Comparison of ENCODE assay signal across 19 cellular contexts in genomic region chrY:7458350-7459078, GRCh38.
DNase-seq lines count a peak whose midpoint lies in the region; ATAC-seq, FAIRE-seq and TF ChIP-seq lines count a peak whose summit lies in the region.
"Had no signal": no experiment of that assay in that cellular context is flagged by ENCODE, and none has a peak within 500 bp of the region (broad histone marks: within the 10 kb centered on the region; RNA-seq: fewer than 3 reads in every experiment).

No MANE protein-coding gene starts in this region.

- no peak for ATAC-seq in PC-3
- ATAC-seq: activated naive CD4-positive, alpha-beta T cell treated with anti-CD3 and anti-CD28 coated beads, Interleukin-2, amount 50 U/mL, for 72 hours; activated T-cell treated with anti-CD3 and anti-CD28 coated beads, Interleukin-2, amount 50 U/mL, for 4 hours; K562; sciatic nerve; WTC11 had no signal

- intact Hi-C loops in endothelial cell of umbilical vein (cut with micrococcal nuclease) (loop anchor here (1.0 to 10.0 kb wide), 4 partner anchors 24 to 114 kb away; no protein-coding TSS in a partner anchor), uterus (cut with DNase I; ENCODE audit: low total_unique reads) (no loop called here), PC-3 (cut with micrococcal nuclease) (no loop called here)
- intact Hi-C loops in activated T-helper 1 cell treated with anti-CD3 and anti-CD28 coated beads, Interleukin-12 subunit alpha, Interleukin-12 subunit beta, Interleukin-2, Interleukin-4 antibody, amounts not matched to agents 30 ng/mL and 10 ng/mL and 1 ng/mL, durations not matched to agents 14 hours and 24 hours and 36 hours (cut with micrococcal nuclease), result no loop called here

- H3K9me3 ChIP-seq in endothelial cell of umbilical vein (replicated peaks; ENCODE audit: control insufficient read depth, insufficient read depth, low read length) (no peaks in the 10 kb centered on the region), mesodermal cell (ENCODE audit: control insufficient read depth, low read length) (no peaks in the 10 kb centered on the region), uterus (no peaks in the 10 kb centered on the region), PC-3 (ENCODE audit: low read length) (no peaks in the 10 kb centered on the region)
- H3K9me3 ChIP-seq: neutrophil, tibial nerve had no signal

- H3K27me3 Mint-ChIP-seq in activated T-helper 1 cell treated with anti-CD3 and anti-CD28 coated beads, Interleukin-12 subunit alpha, Interleukin-12 subunit beta, Interleukin-2, Interleukin-4 antibody, amounts not matched to agents 30 ng/mL and 10 ng/mL and 1 ng/mL, durations not matched to agents 14 hours and 24 hours and 36 hours (ENCODE audit: insufficient read depth), result no peaks in the 10 kb centered on the region
- H3K27me3 Mint-ChIP-seq: activated CD4-positive, alpha-beta memory T cell treated with anti-CD3 and anti-CD28 coated beads, Interleukin-2, amount 10 ng/mL, durations not matched to agents 7 days and 5 days had no signal

- H3K27ac ChIP-seq in endothelial cell of umbilical vein (ENCODE audit: insufficient read depth, low read depth, low read length) (peak overlapping the region; percentile 76), mesodermal cell (ENCODE audit: low read depth, low read length, severe bottlenecking) (peak overlapping the region; percentile 78), uterus (no peak overlapping the region), PC-3 (ENCODE audit: low read length) (no peak overlapping the region)
- H3K27ac ChIP-seq: coronary artery, neutrophil, tibial nerve had no signal

- H4K20me1 ChIP-seq in endothelial cell of umbilical vein (replicated peaks; ENCODE audit: control insufficient read depth, extremely low read depth, insufficient read depth, low read length) (no peaks in the 10 kb centered on the region), PC-3 (ENCODE audit: low read length) (no peaks in the 10 kb centered on the region)

- peak overlapping the region; percentile 47 for H3K9ac ChIP-seq in endothelial cell of umbilical vein (replicated peaks; ENCODE audit: extremely low read depth, insufficient read depth, low read length)
- H3K9ac ChIP-seq in PC-3 (ENCODE audit: low read length), result no peak overlapping the region

- H2AFZ ChIP-seq in endothelial cell of umbilical vein (ENCODE audit: low read depth, low read length), result no peak overlapping the region
- H2AFZ ChIP-seq in PC-3 (ENCODE audit: low read length), result no peak overlapping the region

- TF ChIP-seq CTCF in AG10803 (conservative IDR thresholded peaks at IDR 0.05; ENCODE audit: low read length) (no peak), endothelial cell of umbilical vein (IDR thresholded peaks at IDR 0.05; ENCODE audit: extremely low read depth in 1 of 2, insufficient read depth in 1 of 2, low read depth in 1 of 2, low read length in 2 of 2) (no peak), uterus (IDR thresholded peaks at IDR 0.05) (no peak), PC-3 (conservative IDR thresholded peaks at IDR 0.05; ENCODE audit: low read depth, low read length) (no peak)

- peaks cover 15% of the 10 kb centered on the region for H3K9me3 Mint-ChIP-seq in activated T-helper 1 cell treated with anti-CD3 and anti-CD28 coated beads, Interleukin-12 subunit alpha, Interleukin-12 subunit beta, Interleukin-2, Interleukin-4 antibody, amounts not matched to agents 30 ng/mL and 10 ng/mL and 1 ng/mL, durations not matched to agents 14 hours and 24 hours and 36 hours
- H3K9me3 Mint-ChIP-seq: WTC11 had no signal

- no peaks in the 10 kb centered on the region for H3K4me1 Mint-ChIP-seq in activated T-helper 1 cell treated with anti-CD3 and anti-CD28 coated beads, Interleukin-12 subunit alpha, Interleukin-12 subunit beta, Interleukin-2, Interleukin-4 antibody, amounts not matched to agents 30 ng/mL and 10 ng/mL and 1 ng/mL, durations not matched to agents 14 hours and 24 hours and 36 hours (ENCODE audit: low read depth)
- H3K4me1 Mint-ChIP-seq: activated CD4-positive, alpha-beta memory T cell treated with anti-CD3 and anti-CD28 coated beads, Interleukin-2, amount 10 ng/mL, durations not matched to agents 7 days and 5 days; WTC11 had no signal

- H3K79me2 ChIP-seq in endothelial cell of umbilical vein (ENCODE audit: control insufficient read depth, insufficient read depth, low read length), result no peaks in the 10 kb centered on the region
- no peaks in the 10 kb centered on the region for H3K79me2 ChIP-seq in PC-3 (ENCODE audit: low read length)

- no TSS peak for BruUV-seq in endothelial cell of umbilical vein (replicated peaks; lab: Mats Ljungman, UMichigan)
- no TSS peak for BruUV-seq in PC-3 (replicated peaks; lab: Mats Ljungman, UMichigan)

- peak; percentile 77 for FAIRE-seq in endothelial cell of umbilical vein (lab: Jason Lieb, UNC)
- FAIRE-seq: K562 had no signal

- DNase-seq in AG10803 (ENCODE audit: low read depth) (peak; percentile 73), HT1080 (ENCODE audit: low read depth) (peak; percentile 80), endothelial cell of umbilical vein (ENCODE audit: low read depth, low spot score) (peak; percentile 84), uterus (no peak), PC-3 (no peak), H4 (ENCODE audit: low spot score) (no peak)
- no peak for DNase-seq in activated T-helper 1 cell treated with anti-CD3 and anti-CD28 coated beads, Interleukin-12 subunit alpha, Interleukin-12 subunit beta, Interleukin-2, Interleukin-4 antibody, amounts not matched to agents 30 ng/mL and 10 ng/mL and 1 ng/mL, durations not matched to agents 14 hours and 24 hours and 36 hours (ENCODE audit: low spot score)
- DNase-seq: activated CD4-positive, alpha-beta memory T cell treated with anti-CD3 and anti-CD28 coated beads, Interleukin-2, amount 10 ng/mL, durations not matched to agents 7 days and 5 days; activated T-cell treated with anti-CD3 and anti-CD28 coated beads, Interleukin-2, amount 50 U/mL, for 4 hours; NCI-H2029; stimulated activated naive CD4-positive, alpha-beta T cell had no signal

- no peaks in the 10 kb centered on the region for H3K9me2 ChIP-seq in PC-3 (replicated peaks; ENCODE audit: low read length)

- WGBS in mesodermal cell (ENCODE audit: insufficient coverage in 2 of 2), 2 experiments, result no CpG with 5 or more reads among the region's 1 CpG

- H3K4me2 ChIP-seq in endothelial cell of umbilical vein (ENCODE audit: insufficient read depth, low read length) (peak overlapping the region; percentile 79), PC-3 (ENCODE audit: low read length) (no peak overlapping the region)

- CTCF ChIA-PET in endothelial cell of umbilical vein (lab: Charles Lee), result no interaction called here
- CTCF ChIA-PET in PC-3 (lab: Charles Lee), result no interaction called here

- H3K4me3 Mint-ChIP-seq in activated T-helper 1 cell treated with anti-CD3 and anti-CD28 coated beads, Interleukin-12 subunit alpha, Interleukin-12 subunit beta, Interleukin-2, Interleukin-4 antibody, amounts not matched to agents 30 ng/mL and 10 ng/mL and 1 ng/mL, durations not matched to agents 14 hours and 24 hours and 36 hours, result no peak overlapping the region
- H3K4me3 Mint-ChIP-seq: activated CD4-positive, alpha-beta memory T cell treated with anti-CD3 and anti-CD28 coated beads, Interleukin-2, amount 10 ng/mL, durations not matched to agents 7 days and 5 days; activated T-cell treated with anti-CD3 and anti-CD28 coated beads, Interleukin-2, amount 50 U/mL, for 4 hours; WTC11 had no signal

- TF ChIP-seq POLR2A in endothelial cell of umbilical vein (IDR thresholded peaks at IDR 0.05; ENCODE audit: low read depth, low read length), result no peak
- TF ChIP-seq POLR2A in uterus (IDR thresholded peaks at IDR 0.05), result no peak

- H3K27me3 ChIP-seq in endothelial cell of umbilical vein (ENCODE audit: control insufficient read depth in 2 of 2, insufficient read depth in 2 of 2, low read length in 2 of 2) (no peaks in the 10 kb centered on the region), uterus (no peaks in the 10 kb centered on the region), PC-3 (ENCODE audit: low read length) (no peaks in the 10 kb centered on the region)
- H3K27me3 ChIP-seq: neutrophil, tibial nerve had no signal

- H3K4me3 ChIP-seq in AG10803 (ENCODE audit: low read length) (peak overlapping the region; percentile 31; the same call in 1 of the 2 replicates), endothelial cell of umbilical vein (replicated peaks in 1 of 3; ENCODE audit: insufficient read depth in 1 of 3, low read depth in 1 of 3, low read length in 3 of 3) (no peak overlapping the region), mesodermal cell (ENCODE audit: extremely low read depth, insufficient read depth, low read length, poor library complexity, severe bottlenecking) (no peak overlapping the region), uterus (no peak overlapping the region), PC-3 (ENCODE audit: low read length) (no peak overlapping the region)
- H3K4me3 ChIP-seq: coronary artery, K562, tibial nerve had no signal

- H3K36me3 ChIP-seq in endothelial cell of umbilical vein (ENCODE audit: control insufficient read depth in 2 of 2, extremely low read depth in 1 of 2, insufficient read depth in 2 of 2, low read length in 2 of 2) (no peaks in the 10 kb centered on the region), mesodermal cell (ENCODE audit: control insufficient read depth, insufficient read depth, low read length) (no peaks in the 10 kb centered on the region), uterus (no peaks in the 10 kb centered on the region), PC-3 (ENCODE audit: low read depth, low read length) (no peaks in the 10 kb centered on the region)
- H3K36me3 ChIP-seq: neutrophil, tibial nerve had no signal

- H3F3A ChIP-seq in PC-3 (ENCODE audit: low read length, unreplicated experiment), result no peaks in the 10 kb centered on the region

- no peaks in the 10 kb centered on the region for H3K9me1 ChIP-seq in endothelial cell of umbilical vein (replicated peaks; ENCODE audit: control insufficient read depth, extremely low read depth, insufficient read depth, low read length)

- dilution Hi-C loops in endothelial cell of umbilical vein (cut with MboI; ENCODE audit: extremely low pct_ligation_motif_present, low sequenced_read_pairs), result no loop called here

- H3K36me3 Mint-ChIP-seq in activated T-helper 1 cell treated with anti-CD3 and anti-CD28 coated beads, Interleukin-12 subunit alpha, Interleukin-12 subunit beta, Interleukin-2, Interleukin-4 antibody, amounts not matched to agents 30 ng/mL and 10 ng/mL and 1 ng/mL, durations not matched to agents 14 hours and 24 hours and 36 hours (ENCODE audit: low read depth), result no peaks in the 10 kb centered on the region
- H3K36me3 Mint-ChIP-seq: WTC11 had no signal

- H3K4me1 ChIP-seq in endothelial cell of umbilical vein (ENCODE audit: control insufficient read depth, extremely low read depth, insufficient read depth, low read length) (peaks cover 29% of the 10 kb centered on the region), mesodermal cell (ENCODE audit: control insufficient read depth, insufficient read depth, low read length, poor library complexity, severe bottlenecking) (peaks cover 14% of the 10 kb centered on the region), uterus (no peaks in the 10 kb centered on the region), PC-3 (ENCODE audit: insufficient read depth, low read length) (no peaks in the 10 kb centered on the region)
- H3K4me1 ChIP-seq: tibial nerve had no signal

- no peak overlapping the region for H3K27ac Mint-ChIP-seq in activated T-helper 1 cell treated with anti-CD3 and anti-CD28 coated beads, Interleukin-12 subunit alpha, Interleukin-12 subunit beta, Interleukin-2, Interleukin-4 antibody, amounts not matched to agents 30 ng/mL and 10 ng/mL and 1 ng/mL, durations not matched to agents 14 hours and 24 hours and 36 hours
- H3K27ac Mint-ChIP-seq: activated CD4-positive, alpha-beta memory T cell treated with anti-CD3 and anti-CD28 coated beads, Interleukin-2, amount 10 ng/mL, durations not matched to agents 7 days and 5 days; activated naive CD4-positive, alpha-beta T cell treated with anti-CD3 and anti-CD28 coated beads, Interleukin-2, amount 50 U/mL, for 72 hours; WTC11 had no signal

- POLR2A ChIA-PET in endothelial cell of umbilical vein (lab: Charles Lee), result no interaction called here
- POLR2A ChIA-PET in PC-3 (lab: Charles Lee; ENCODE audit: unreplicated experiment), result no interaction called here

Comparison
In these comparisons a context has a peak if more than half of its experiments do, and no peak if none do; other contexts are left out.
1. DNase-seq: peak in AG10803 (single experiment), HT1080 (single experiment) and endothelial cell of umbilical vein (single experiment); none in uterus (0 of 2), PC-3 (single experiment), H4 (single experiment) and activated T-helper 1 cell treated with anti-CD3 and anti-CD28 coated beads, Interleukin-12 subunit alpha, Interleukin-12 subunit beta, Interleukin-2, Interleukin-4 antibody, amounts not matched to agents 30 ng/mL and 10 ng/mL and 1 ng/mL, durations not matched to agents 14 hours and 24 hours and 36 hours (single experiment).
2. H3K27ac ChIP-seq: peak in endothelial cell of umbilical vein (single experiment) and mesodermal cell (single experiment); none in uterus (0 of 2) and PC-3 (single experiment).